Comparison of ENCODE assay signal across 1 cellular context in genomic region chr5:43042176-43042625, GRCh38.
TF ChIP-seq lines count a peak whose summit lies in the region.

No MANE protein-coding gene starts in this region.

TF ChIP-seq in K562, 482 proteins besides CTCF, POLR2A, EP300 and RAD21 (continued from another document and continues in another):
- TF ChIP-seq TFAP4 (CRISPR knock-in tag; IDR thresholded peaks at IDR 0.05; ENCODE audit: borderline replicate concordance) = no peak
- no peak for TF ChIP-seq DMBX1 (CRISPR knock-in tag; IDR thresholded peaks at IDR 0.05; ENCODE audit: borderline replicate concordance)
- no peak for TF ChIP-seq ZNF584 (CRISPR knock-in tag; IDR thresholded peaks at IDR 0.05; ENCODE audit: low read depth)
- no peak for TF ChIP-seq PPARD (CRISPR knock-in tag; IDR thresholded peaks at IDR 0.05)
- peak in 1 of 2 experiments; percentile 49; a peak in 1 of 4 replicates for TF ChIP-seq MLLT1 (IDR thresholded peaks at IDR 0.05)
- TF ChIP-seq SRF (CRISPR knock-in tag; IDR thresholded peaks at IDR 0.05) = no peak
- TF ChIP-seq HBP1 (CRISPR knock-in tag; IDR thresholded peaks at IDR 0.05) = no peak
- TF ChIP-seq E2F6 (IDR thresholded peaks at IDR 0.05; ENCODE audit: borderline replicate concordance in 1 of 2, extremely low read depth in 1 of 2, insufficient read depth in 1 of 2, insufficient read length in 1 of 2, low read depth in 1 of 2, low read length in 1 of 2, poor library complexity in 1 of 2, severe bottlenecking in 1 of 2) = no peak
- TF ChIP-seq TSHZ1 (CRISPR knock-in tag; IDR thresholded peaks at IDR 0.05) = no peak
- TF ChIP-seq RBBP5 (IDR thresholded peaks at IDR 0.05; ENCODE audit: borderline replicate concordance, insufficient read depth, low read length, poor library complexity, severe bottlenecking) = peak; percentile 77
- TF ChIP-seq ZNF384 (IDR thresholded peaks at IDR 0.05; ENCODE audit: low read depth, low read length) = no peak
- TF ChIP-seq LCOR (CRISPR knock-in tag; IDR thresholded peaks at IDR 0.05) = no peak
- TF ChIP-seq PRDM10 (IDR thresholded peaks at IDR 0.05; ENCODE audit: partially characterized antibody) = peak; percentile 4
- no peak for TF ChIP-seq ZNF586 (CRISPR knock-in tag; conservative IDR thresholded peaks at IDR 0.05)
- no peak for TF ChIP-seq TAL1 (IDR thresholded peaks at IDR 0.05)
- no peak for TF ChIP-seq TRIM24 (IDR thresholded peaks at IDR 0.05)
- TF ChIP-seq SIRT6 (IDR thresholded peaks at IDR 0.05; ENCODE audit: low read depth, low read length) = no peak
- no peak for TF ChIP-seq L3MBTL2 (IDR thresholded peaks at IDR 0.05)
- peak; percentile 43; the same call in 1 of the 2 replicates for TF ChIP-seq ATF7 (IDR thresholded peaks at IDR 0.05)
- peak; percentile 74 for TF ChIP-seq MAFG (tag; conservative IDR thresholded peaks at IDR 0.05)
- no peak for TF ChIP-seq ZNF184 (CRISPR knock-in tag; IDR thresholded peaks at IDR 0.05)
- TF ChIP-seq ZNF134 (CRISPR knock-in tag; conservative IDR thresholded peaks at IDR 0.05) = no peak
- TF ChIP-seq BHLHE40 (IDR thresholded peaks at IDR 0.05; ENCODE audit: low read length) = no peak; the same call in 1 of the 2 replicates
- TF ChIP-seq GABPA (tag; conservative IDR thresholded peaks at IDR 0.05; ENCODE audit: low read depth) = peak; percentile 16
- TF ChIP-seq FOS (IDR thresholded peaks at IDR 0.05; ENCODE audit: extremely low read depth, insufficient read length) = no peak
- TF ChIP-seq PYGO2 (tag; IDR thresholded peaks at IDR 0.05) = no peak
- TF ChIP-seq C11orf30 (IDR thresholded peaks at IDR 0.05; ENCODE audit: low read depth) = peak; percentile 83
- TF ChIP-seq ZNF518B (CRISPR knock-in tag; IDR thresholded peaks at IDR 0.05) = no peak
- no peak for TF ChIP-seq SMAD3 (CRISPR knock-in tag; conservative IDR thresholded peaks at IDR 0.05)
- TF ChIP-seq FOXP1 (CRISPR knock-in tag; IDR thresholded peaks at IDR 0.05) = no peak
- TF ChIP-seq GTF2E2 (tag; IDR thresholded peaks at IDR 0.05) = peak; percentile 70
- TF ChIP-seq PHTF2 (CRISPR knock-in tag; IDR thresholded peaks at IDR 0.05) = no peak
- no peak for TF ChIP-seq SAFB2 (IDR thresholded peaks at IDR 0.05; ENCODE audit: borderline replicate concordance, low read depth, low read length, severe bottlenecking)
- no peak for TF ChIP-seq HINFP (tag; conservative IDR thresholded peaks at IDR 0.05; ENCODE audit: low read depth)
- no peak for TF ChIP-seq NFIX (CRISPR knock-in tag; IDR thresholded peaks at IDR 0.05; ENCODE audit: low read depth)
- no peak; a peak in 1 of 4 replicates for TF ChIP-seq ETV6 (IDR thresholded peaks at IDR 0.05; ENCODE audit: borderline replicate concordance in 1 of 2, low read depth in 2 of 2, low read length in 1 of 2)
- TF ChIP-seq ETV6 (CRISPR knock-in tag; IDR thresholded peaks at IDR 0.05; ENCODE audit: borderline replicate concordance) = no peak
- 0 out of 4 replicates have a peak, but pooled peaks of 1 of the 2 experiments have one; percentile 20 for TF ChIP-seq ZNF639 (CRISPR knock-in tag; conservative IDR thresholded peaks at IDR 0.05 in 1 of 2, IDR thresholded peaks at IDR 0.05 in 1 of 2)
